Comparison of ENCODE assay signal across 2 cellular contexts in the genomic region with DNA sequence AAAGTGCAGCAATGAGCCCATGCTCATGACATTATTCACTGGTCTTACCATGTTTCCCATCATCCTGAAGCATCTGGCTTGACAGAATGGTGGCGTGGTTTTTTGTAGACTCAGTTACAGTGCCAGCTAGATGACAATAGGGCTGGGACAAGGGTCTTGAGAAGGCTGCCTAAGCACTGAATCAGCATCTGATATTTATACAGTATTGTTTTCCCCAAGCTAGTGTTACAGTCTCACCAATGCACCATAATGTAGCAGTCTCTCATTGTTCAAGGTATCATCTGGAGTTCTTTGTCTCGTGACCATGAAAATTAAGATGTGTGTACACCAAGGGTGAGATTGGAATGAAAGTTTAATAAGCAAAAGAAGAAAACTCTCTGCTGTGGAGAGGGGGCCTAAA.
TF ChIP-seq lines count a peak whose summit lies in the region.

No MANE protein-coding gene starts in this region.

TF ChIP-seq in K562, 482 proteins besides CTCF, POLR2A, EP300 and RAD21:
- no peak for TF ChIP-seq E2F6 (IDR thresholded peaks at IDR 0.05; ENCODE audit: borderline replicate concordance in 1 of 2, extremely low read depth in 1 of 2, insufficient read depth in 1 of 2, insufficient read length in 1 of 2, low read depth in 1 of 2, low read length in 1 of 2, poor library complexity in 1 of 2, severe bottlenecking in 1 of 2)
- no peak for TF ChIP-seq ZNF707 (CRISPR knock-in tag; conservative IDR thresholded peaks at IDR 0.05)
- no peak for TF ChIP-seq TAF1 (IDR thresholded peaks at IDR 0.05; ENCODE audit: control insufficient read depth, extremely low read depth, insufficient read depth, low read length, severe bottlenecking)
- TF ChIP-seq, protein P1, sequence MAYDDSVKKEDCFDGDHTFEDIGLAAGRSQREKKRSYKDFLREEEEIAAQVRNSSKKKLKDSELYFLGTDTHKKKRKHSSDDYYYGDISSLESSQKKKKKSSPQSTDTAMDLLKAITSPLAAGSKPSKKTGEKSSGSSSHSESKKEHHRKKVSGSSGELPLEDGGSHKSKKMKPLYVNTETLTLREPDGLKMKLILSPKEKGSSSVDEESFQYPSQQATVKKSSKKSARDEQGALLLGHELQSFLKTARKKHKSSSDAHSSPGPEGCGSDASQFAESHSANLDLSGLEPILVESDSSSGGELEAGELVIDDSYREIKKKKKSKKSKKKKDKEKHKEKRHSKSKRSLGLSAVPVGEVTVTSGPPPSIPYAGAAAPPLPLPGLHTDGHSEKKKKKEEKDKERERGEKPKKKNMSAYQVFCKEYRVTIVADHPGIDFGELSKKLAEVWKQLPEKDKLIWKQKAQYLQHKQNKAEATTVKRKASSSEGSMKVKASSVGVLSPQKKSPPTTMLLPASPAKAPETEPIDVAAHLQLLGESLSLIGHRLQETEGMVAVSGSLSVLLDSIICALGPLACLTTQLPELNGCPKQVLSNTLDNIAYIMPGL (CRISPR knock-in tag; IDR thresholded peaks at IDR 0.05) = no peak
- 0 out of 2 replicates have a peak, but pooled peaks have one; percentile 35 for TF ChIP-seq POLR2AphosphoS5 (IDR thresholded peaks at IDR 0.05; ENCODE audit: control insufficient read depth, insufficient read depth, low read depth, low read length)

TF ChIP-seq in H1, 55 proteins besides CTCF, POLR2A, EP300 and RAD21:
- TF ChIP-seq SUZ12 (IDR thresholded peaks at IDR 0.05; ENCODE audit: low read length) (no peak), TBP (IDR thresholded peaks at IDR 0.05; ENCODE audit: low read depth, low read length) (no peak), POLR2AphosphoS5 (IDR thresholded peaks at IDR 0.05; ENCODE audit: low read depth, low read length) (peak; percentile 58), TAF7 (optimal IDR thresholded peaks at IDR 0.05; ENCODE audit: borderline replicate concordance, low read depth, low read length) (peak; percentile 92)
TF ChIP-seq in H1: peak in this region for 2.
